7 cellular contexts compared by ENCODE assay signal in genomic region chr22:17172172-17172833, GRCh38. TPM values are rescaled to one million over a fixed set of nuclear protein-coding genes. Genes with fewer than 3 reads are reported as not detected.
A peak's percentile ranks its signal among the peaks of the same experiment; 100 is the strongest.
DNase-seq lines count a peak whose midpoint lies in the region; ATAC-seq and TF ChIP-seq lines count a peak whose summit lies in the region.

No MANE protein-coding gene starts in this region.

- H3F3A ChIP-seq in smooth muscle cell (ENCODE audit: low read depth) = no peaks in the 10 kb centered on the region

- ATAC-seq in HG03442 (IDR thresholded peaks at IDR 0.05; ENCODE audit: unreplicated experiment) = peak; percentile 1
- no peak for ATAC-seq in activated naive CD8-positive, alpha-beta T cell treated with anti-CD3 and anti-CD28 coated beads, Interleukin-2, amount 50 U/mL, for 24 hours
- no peak for ATAC-seq in GM18868 (IDR thresholded peaks at IDR 0.05; ENCODE audit: unreplicated experiment)

- H3K9me3 ChIP-seq in iPS-15b (ENCODE audit: control insufficient read depth, insufficient read depth, low read length) (no peaks in the 10 kb centered on the region), smooth muscle cell (replicated peaks; ENCODE audit: low read depth) (no peaks in the 10 kb centered on the region)

- no peaks in the 10 kb centered on the region for H3K79me2 ChIP-seq in smooth muscle cell (ENCODE audit: low read depth)

- H3K27me3 ChIP-seq in iPS-15b (ENCODE audit: control insufficient read depth, insufficient read depth, low read length) = no peaks in the 10 kb centered on the region
- no peaks in the 10 kb centered on the region for H3K27me3 ChIP-seq in smooth muscle cell (ENCODE audit: low read depth)

- H3K4me3 ChIP-seq in iPS-15b (ENCODE audit: low read depth, low read length) (peak overlapping the region; percentile 75), smooth muscle cell (peak overlapping the region; percentile 94)

- H2AFZ ChIP-seq in smooth muscle cell (ENCODE audit: low read depth) = peak overlapping the region; percentile 100

- H4K20me1 ChIP-seq in smooth muscle cell (ENCODE audit: low read depth) = no peaks in the 10 kb centered on the region

- no peak for DNase-seq in activated naive CD8-positive, alpha-beta T cell treated with anti-CD3 and anti-CD28 coated beads, Interleukin-2, amount 50 U/mL, for 24 hours
- no peak for DNase-seq in smooth muscle cell (lab: John Stamatoyannopoulos, UW; ENCODE audit: unreplicated experiment)
- DNase-seq in UCSD-AML1 (lab: John Stamatoyannopoulos, UW; ENCODE audit: unreplicated experiment) = no peak
- no peak for DNase-seq in NCI-H1417 treated with DMSO at 0.1 percent for 48 hours (lab: John Stamatoyannopoulos, UW)

- H3K36me3 ChIP-seq in iPS-15b (ENCODE audit: control insufficient read depth, insufficient read depth, low read length) (no peaks in the 10 kb centered on the region), smooth muscle cell (ENCODE audit: low read depth) (no peaks in the 10 kb centered on the region)

- peaks cover 7% of the 10 kb centered on the region for H3K4me1 Mint-ChIP-seq in activated naive CD8-positive, alpha-beta T cell treated with anti-CD3 and anti-CD28 coated beads, Interleukin-2, amount 50 U/mL, for 24 hours

- H3K27ac Mint-ChIP-seq in activated naive CD8-positive, alpha-beta T cell treated with anti-CD3 and anti-CD28 coated beads, Interleukin-2, amount 50 U/mL, for 24 hours = no peak overlapping the region

- no peaks in the 10 kb centered on the region for H3K36me3 Mint-ChIP-seq in activated naive CD8-positive, alpha-beta T cell treated with anti-CD3 and anti-CD28 coated beads, Interleukin-2, amount 50 U/mL, for 24 hours (ENCODE audit: low read depth)

- H3K4me1 ChIP-seq in iPS-15b (ENCODE audit: control insufficient read depth, insufficient read depth, low read length) (peaks cover 3% of the 10 kb centered on the region), smooth muscle cell (ENCODE audit: low read depth) (peaks cover 7% of the 10 kb centered on the region)

- peak overlapping the region; percentile 74 for H3K4me3 Mint-ChIP-seq in activated naive CD8-positive, alpha-beta T cell treated with anti-CD3 and anti-CD28 coated beads, Interleukin-2, amount 50 U/mL, for 24 hours

- H3K9ac ChIP-seq in iPS-15b (ENCODE audit: low read depth, low read length) = peak overlapping the region; percentile 63
- peak overlapping the region; percentile 85 for H3K9ac ChIP-seq in smooth muscle cell (ENCODE audit: low read depth)

- 65% methylated on average over 17 of the region's 17 CpGs for WGBS in smooth muscle cell (ENCODE audit: low lambda C conversion rate)

- peak overlapping the region; percentile 23 for H3K27ac ChIP-seq in smooth muscle cell (ENCODE audit: low read depth)

- TF ChIP-seq CTCF in smooth muscle cell (IDR thresholded peaks at IDR 0.05; ENCODE audit: borderline replicate concordance, insufficient read depth, poor library complexity, severe bottlenecking) = no peak

- peaks cover 5% of the 10 kb centered on the region for H3K27me3 Mint-ChIP-seq in activated naive CD8-positive, alpha-beta T cell treated with anti-CD3 and anti-CD28 coated beads, Interleukin-2, amount 50 U/mL, for 24 hours

- no peaks in the 10 kb centered on the region for H3K9me3 Mint-ChIP-seq in activated naive CD8-positive, alpha-beta T cell treated with anti-CD3 and anti-CD28 coated beads, Interleukin-2, amount 50 U/mL, for 24 hours

- peak overlapping the region; percentile 81 for H3K4me2 ChIP-seq in smooth muscle cell

RNA-seq across cellular contexts. Expression of gene HDHD5, which starts 13.2 kb away (rescaled TPM):
- total RNA-seq in smooth muscle cell = 18.9 and 25.5 TPM in 2 replicates
- 52.1 and 53.5 TPM in 2 replicates for polyA plus RNA-seq in smooth muscle cell

RNA-seq across cellular contexts. Expression of gene ADA2, which starts 46.9 kb away (rescaled TPM):
- total RNA-seq in smooth muscle cell = 14.6 and 14.9 TPM in 2 replicates
- polyA plus RNA-seq in smooth muscle cell = 16.9 and 17.7 TPM in 2 replicates

RNA-seq across cellular contexts. Expression of gene TMEM121B, which starts 51.1 kb away (rescaled TPM):
- 0.09 TPM in 1 of 2 replicates, not detected in the other for total RNA-seq in smooth muscle cell
- polyA plus RNA-seq in smooth muscle cell = 0.15 and 0.54 TPM in 2 replicates
